1 cellular context compared by ENCODE assay signal in the genomic region with DNA sequence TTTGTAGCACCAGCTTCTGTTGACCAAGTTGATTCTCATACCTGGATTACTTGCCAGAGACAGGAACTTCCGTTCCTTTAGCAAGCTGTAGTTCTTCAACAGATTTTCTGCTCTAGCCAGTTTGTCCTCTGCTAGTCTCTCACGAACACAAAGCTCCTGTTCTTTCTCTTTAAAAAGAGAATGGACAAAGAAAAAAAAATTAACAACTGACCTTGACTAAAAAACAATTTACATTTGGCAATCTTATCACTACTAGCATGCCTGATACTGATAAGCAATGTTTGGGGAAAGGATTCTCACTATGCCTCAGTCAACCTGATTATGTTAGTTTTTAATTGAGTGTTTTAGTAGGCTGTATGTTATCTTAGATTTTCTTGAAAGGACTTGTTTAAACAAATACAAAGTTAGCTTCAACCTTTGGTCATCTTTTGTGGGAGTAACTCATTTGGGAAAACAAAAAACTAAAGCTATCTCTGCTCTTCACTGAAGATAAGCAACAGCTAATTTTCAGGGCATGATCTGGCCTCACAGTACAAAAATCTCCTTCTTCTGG.
TF ChIP-seq lines count a peak whose summit lies in the region.

No MANE protein-coding gene starts in this region.

TF ChIP-seq in HepG2, 621 proteins besides CTCF, POLR2A, EP300 and RAD21 (continued from another document and continues in another):
- TF ChIP-seq, protein P1, sequence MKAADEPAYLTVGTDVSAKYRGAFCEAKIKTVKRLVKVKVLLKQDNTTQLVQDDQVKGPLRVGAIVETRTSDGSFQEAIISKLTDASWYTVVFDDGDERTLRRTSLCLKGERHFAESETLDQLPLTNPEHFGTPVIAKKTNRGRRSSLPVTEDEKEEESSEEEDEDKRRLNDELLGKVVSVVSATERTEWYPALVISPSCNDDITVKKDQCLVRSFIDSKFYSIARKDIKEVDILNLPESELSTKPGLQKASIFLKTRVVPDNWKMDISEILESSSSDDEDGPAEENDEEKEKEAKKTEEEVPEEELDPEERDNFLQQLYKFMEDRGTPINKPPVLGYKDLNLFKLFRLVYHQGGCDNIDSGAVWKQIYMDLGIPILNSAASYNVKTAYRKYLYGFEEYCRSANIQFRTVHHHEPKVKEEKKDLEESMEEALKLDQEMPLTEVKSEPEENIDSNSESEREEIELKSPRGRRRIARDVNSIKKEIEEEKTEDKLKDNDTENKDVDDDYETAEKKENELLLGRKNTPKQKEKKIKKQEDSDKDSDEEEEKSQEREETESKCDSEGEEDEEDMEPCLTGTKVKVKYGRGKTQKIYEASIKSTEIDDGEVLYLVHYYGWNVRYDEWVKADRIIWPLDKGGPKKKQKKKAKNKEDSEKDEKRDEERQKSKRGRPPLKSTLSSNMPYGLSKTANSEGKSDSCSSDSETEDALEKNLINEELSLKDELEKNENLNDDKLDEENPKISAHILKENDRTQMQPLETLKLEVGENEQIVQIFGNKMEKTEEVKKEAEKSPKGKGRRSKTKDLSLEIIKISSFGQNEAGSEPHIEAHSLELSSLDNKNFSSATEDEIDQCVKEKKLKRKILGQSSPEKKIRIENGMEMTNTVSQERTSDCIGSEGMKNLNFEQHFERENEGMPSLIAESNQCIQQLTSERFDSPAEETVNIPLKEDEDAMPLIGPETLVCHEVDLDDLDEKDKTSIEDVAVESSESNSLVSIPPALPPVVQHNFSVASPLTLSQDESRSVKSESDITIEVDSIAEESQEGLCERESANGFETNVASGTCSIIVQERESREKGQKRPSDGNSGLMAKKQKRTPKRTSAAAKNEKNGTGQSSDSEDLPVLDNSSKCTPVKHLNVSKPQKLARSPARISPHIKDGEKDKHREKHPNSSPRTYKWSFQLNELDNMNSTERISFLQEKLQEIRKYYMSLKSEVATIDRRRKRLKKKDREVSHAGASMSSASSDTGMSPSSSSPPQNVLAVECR (CRISPR knock-in tag; IDR thresholded peaks at IDR 0.05; ENCODE audit: borderline replicate concordance): peak; percentile 45; the same call in 1 of the 2 replicates
- TF ChIP-seq ZNF646 (CRISPR knock-in tag; IDR thresholded peaks at IDR 0.05) (no peak), ZBTB39 (CRISPR knock-in tag; IDR thresholded peaks at IDR 0.05) (no peak), ZFP82 (CRISPR knock-in tag; IDR thresholded peaks at IDR 0.05; ENCODE audit: borderline replicate concordance) (no peak), MAFF (IDR thresholded peaks at IDR 0.05; ENCODE audit: low read depth, low read length) (no peak), GTF3A (CRISPR knock-in tag; conservative IDR thresholded peaks at IDR 0.05) (no peak), TP53 (CRISPR knock-in tag; conservative IDR thresholded peaks at IDR 0.05) (no peak), SAFB2 (CRISPR knock-in tag; IDR thresholded peaks at IDR 0.05; ENCODE audit: borderline replicate concordance, low read depth) (no peak), ZFP36L1 (CRISPR knock-in tag; IDR thresholded peaks at IDR 0.05) (no peak), BCL6 (CRISPR knock-in tag; IDR thresholded peaks at IDR 0.05) (peak; percentile 99), SRSF4 (IDR thresholded peaks at IDR 0.05; ENCODE audit: low read depth, low read length, poor library complexity, severe bottlenecking) (no peak), TCF7L2 (IDR thresholded peaks at IDR 0.05; ENCODE audit: low read depth, low read length) (peak; percentile 71), TSC22D2 (CRISPR knock-in tag; IDR thresholded peaks at IDR 0.05; ENCODE audit: borderline replicate concordance) (no peak), SIX4 (CRISPR knock-in tag; IDR thresholded peaks at IDR 0.05) (peak; percentile 82), RBM22 (optimal IDR thresholded peaks at IDR 0.05; ENCODE audit: low read length) (no peak), HOXA5 (CRISPR knock-in tag; IDR thresholded peaks at IDR 0.05) (no peak; the same call in 1 of the 2 replicates), ZNF33B (CRISPR knock-in tag; IDR thresholded peaks at IDR 0.05) (no peak), TEAD2 (CRISPR knock-in tag; IDR thresholded peaks at IDR 0.05) (no peak), CENPT (CRISPR knock-in tag; IDR thresholded peaks at IDR 0.05; ENCODE audit: low read depth) (no peak), ADNP (CRISPR knock-in tag; IDR thresholded peaks at IDR 0.05) (no peak), THAP11 (CRISPR knock-in tag; IDR thresholded peaks at IDR 0.05) (peak; percentile 62; the same call in 1 of the 2 replicates), TBL1XR1 (IDR thresholded peaks at IDR 0.05; ENCODE audit: borderline replicate concordance, low read length, partially characterized antibody) (no peak), SP140L (CRISPR knock-in tag; IDR thresholded peaks at IDR 0.05; ENCODE audit: borderline replicate concordance) (peak; percentile 56; the same call in 1 of the 2 replicates), MXD4 (CRISPR knock-in tag; IDR thresholded peaks at IDR 0.05) (0 out of 2 replicates have a peak, but pooled peaks have one; percentile 27), HDAC6 (IDR thresholded peaks at IDR 0.05; ENCODE audit: low read depth, low read length) (no peak), ZNF335 (CRISPR knock-in tag; IDR thresholded peaks at IDR 0.05) (no peak), ASH2L (IDR thresholded peaks at IDR 0.05; ENCODE audit: insufficient read length, low read depth, low read length) (no peak), NFKBIZ (CRISPR knock-in tag; IDR thresholded peaks at IDR 0.05) (no peak), ZMYM3 (CRISPR knock-in tag; IDR thresholded peaks at IDR 0.05) (no peak), ATAD3A (CRISPR knock-in tag; IDR thresholded peaks at IDR 0.05) (no peak), PITX1 (CRISPR knock-in tag; IDR thresholded peaks at IDR 0.05) (peak; percentile 93)
- TF ChIP-seq, protein P2, sequence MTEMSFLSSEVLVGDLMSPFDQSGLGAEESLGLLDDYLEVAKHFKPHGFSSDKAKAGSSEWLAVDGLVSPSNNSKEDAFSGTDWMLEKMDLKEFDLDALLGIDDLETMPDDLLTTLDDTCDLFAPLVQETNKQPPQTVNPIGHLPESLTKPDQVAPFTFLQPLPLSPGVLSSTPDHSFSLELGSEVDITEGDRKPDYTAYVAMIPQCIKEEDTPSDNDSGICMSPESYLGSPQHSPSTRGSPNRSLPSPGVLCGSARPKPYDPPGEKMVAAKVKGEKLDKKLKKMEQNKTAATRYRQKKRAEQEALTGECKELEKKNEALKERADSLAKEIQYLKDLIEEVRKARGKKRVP (CRISPR knock-in tag; IDR thresholded peaks at IDR 0.05): no peak; a peak in 1 of 4 replicates
- TF ChIP-seq, protein P3, sequence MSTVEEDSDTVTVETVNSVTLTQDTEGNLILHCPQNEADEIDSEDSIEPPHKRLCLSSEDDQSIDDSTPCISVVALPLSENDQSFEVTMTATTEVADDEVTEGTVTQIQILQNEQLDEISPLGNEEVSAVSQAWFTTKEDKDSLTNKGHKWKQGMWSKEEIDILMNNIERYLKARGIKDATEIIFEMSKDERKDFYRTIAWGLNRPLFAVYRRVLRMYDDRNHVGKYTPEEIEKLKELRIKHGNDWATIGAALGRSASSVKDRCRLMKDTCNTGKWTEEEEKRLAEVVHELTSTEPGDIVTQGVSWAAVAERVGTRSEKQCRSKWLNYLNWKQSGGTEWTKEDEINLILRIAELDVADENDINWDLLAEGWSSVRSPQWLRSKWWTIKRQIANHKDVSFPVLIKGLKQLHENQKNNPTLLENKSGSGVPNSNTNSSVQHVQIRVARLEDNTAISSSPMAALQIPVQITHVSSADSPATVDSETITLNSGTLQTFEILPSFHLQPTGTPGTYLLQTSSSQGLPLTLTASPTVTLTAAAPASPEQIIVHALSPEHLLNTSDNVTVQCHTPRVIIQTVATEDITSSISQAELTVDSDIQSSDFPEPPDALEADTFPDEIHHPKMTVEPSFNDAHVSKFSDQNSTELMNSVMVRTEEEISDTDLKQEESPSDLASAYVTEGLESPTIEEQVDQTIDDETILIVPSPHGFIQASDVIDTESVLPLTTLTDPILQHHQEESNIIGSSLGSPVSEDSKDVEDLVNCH (CRISPR knock-in tag; IDR thresholded peaks at IDR 0.05): no peak
- TF ChIP-seq, protein P4, sequence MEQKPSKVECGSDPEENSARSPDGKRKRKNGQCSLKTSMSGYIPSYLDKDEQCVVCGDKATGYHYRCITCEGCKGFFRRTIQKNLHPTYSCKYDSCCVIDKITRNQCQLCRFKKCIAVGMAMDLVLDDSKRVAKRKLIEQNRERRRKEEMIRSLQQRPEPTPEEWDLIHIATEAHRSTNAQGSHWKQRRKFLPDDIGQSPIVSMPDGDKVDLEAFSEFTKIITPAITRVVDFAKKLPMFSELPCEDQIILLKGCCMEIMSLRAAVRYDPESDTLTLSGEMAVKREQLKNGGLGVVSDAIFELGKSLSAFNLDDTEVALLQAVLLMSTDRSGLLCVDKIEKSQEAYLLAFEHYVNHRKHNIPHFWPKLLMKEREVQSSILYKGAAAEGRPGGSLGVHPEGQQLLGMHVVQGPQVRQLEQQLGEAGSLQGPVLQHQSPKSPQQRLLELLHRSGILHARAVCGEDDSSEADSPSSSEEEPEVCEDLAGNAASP (CRISPR knock-in tag; IDR thresholded peaks at IDR 0.05; ENCODE audit: borderline replicate concordance): peak; percentile 86
- TF ChIP-seq, protein P5, sequence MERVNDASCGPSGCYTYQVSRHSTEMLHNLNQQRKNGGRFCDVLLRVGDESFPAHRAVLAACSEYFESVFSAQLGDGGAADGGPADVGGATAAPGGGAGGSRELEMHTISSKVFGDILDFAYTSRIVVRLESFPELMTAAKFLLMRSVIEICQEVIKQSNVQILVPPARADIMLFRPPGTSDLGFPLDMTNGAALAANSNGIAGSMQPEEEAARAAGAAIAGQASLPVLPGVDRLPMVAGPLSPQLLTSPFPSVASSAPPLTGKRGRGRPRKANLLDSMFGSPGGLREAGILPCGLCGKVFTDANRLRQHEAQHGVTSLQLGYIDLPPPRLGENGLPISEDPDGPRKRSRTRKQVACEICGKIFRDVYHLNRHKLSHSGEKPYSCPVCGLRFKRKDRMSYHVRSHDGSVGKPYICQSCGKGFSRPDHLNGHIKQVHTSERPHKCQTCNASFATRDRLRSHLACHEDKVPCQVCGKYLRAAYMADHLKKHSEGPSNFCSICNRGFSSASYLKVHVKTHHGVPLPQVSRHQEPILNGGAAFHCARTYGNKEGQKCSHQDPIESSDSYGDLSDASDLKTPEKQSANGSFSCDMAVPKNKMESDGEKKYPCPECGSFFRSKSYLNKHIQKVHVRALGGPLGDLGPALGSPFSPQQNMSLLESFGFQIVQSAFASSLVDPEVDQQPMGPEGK (CRISPR knock-in tag; IDR thresholded peaks at IDR 0.05): peak; percentile 24; the same call in 1 of the 2 replicates
